In the genomic region with DNA sequence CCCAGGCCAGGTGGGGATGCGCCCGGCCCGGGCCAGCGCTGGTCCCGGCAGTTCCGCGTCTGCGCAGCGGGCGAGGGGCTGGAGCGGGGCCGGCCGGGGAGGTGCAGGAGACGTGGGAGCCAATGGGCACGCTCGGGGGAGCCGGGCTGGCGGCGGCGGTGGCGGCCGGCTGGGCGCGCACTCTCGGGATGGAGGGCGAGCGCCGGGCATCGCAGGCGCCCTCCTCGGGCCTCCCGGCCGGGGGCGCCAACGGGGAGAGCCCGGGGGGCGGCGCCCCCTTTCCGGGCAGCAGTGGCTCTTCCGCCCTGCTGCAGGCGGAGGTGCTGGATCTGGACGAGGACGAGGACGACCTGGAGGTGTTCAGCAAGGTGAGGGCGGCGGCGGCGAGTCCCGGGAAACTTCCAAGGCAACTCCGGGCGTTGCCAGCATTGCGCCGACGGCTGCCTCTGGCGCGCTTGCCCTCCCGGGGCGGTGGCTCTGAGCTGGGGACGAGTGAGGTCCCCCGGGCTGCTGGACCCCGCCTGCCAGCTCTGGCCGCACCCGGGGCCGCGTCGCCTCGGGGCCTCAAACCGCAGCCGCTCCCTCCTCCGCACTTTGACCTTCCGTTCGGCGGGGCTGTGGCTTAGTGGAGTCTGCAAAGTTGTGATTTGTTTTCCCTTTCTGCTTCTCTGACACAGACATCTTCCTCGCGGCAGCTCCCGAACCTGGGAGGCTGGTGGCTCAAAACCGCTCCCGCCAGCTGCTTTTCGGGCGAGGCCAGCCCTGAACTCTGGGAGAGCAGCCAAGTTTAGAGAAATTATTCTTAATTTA, we compare ENCODE assay signal across 9 cellular contexts. TPM values are rescaled to one million over a fixed set of nuclear protein-coding genes. Genes with fewer than 3 reads are reported as not detected.
DNase-seq lines count a peak whose midpoint lies in the region; ATAC-seq, FAIRE-seq and TF ChIP-seq lines count a peak whose summit lies in the region.
"Had no signal": no experiment of that assay in that cellular context is flagged by ENCODE, and none has a peak within 500 bp of the region (broad histone marks: within the 10 kb centered on the region; RNA-seq: fewer than 3 reads in every experiment).

Gene SNX7 (plus strand): TSS at position 178 of the 810 bp plus-strand sequence. CDS start 11 bp downstream, at position 189.

- H3K27me3 ChIP-seq in layer of hippocampus (ENCODE audit: control insufficient read depth, insufficient read depth, low read length): no peaks in the 10 kb centered on the region

- peak; percentile 94 for ATAC-seq in GM19452 (IDR thresholded peaks at IDR 0.05; ENCODE audit: unreplicated experiment)

- no peak for FAIRE-seq in D721Med (lab: Jason Lieb, UNC)

- H3K27ac ChIP-seq in SK-N-MC (no peak within 1 kb of the TSS), layer of hippocampus (ENCODE audit: low read depth, low read length) (peak within 1 kb of the TSS; percentile 52)

- no peaks in the 10 kb centered on the region for H3K36me3 ChIP-seq in SK-N-MC (ENCODE audit: insufficient read depth, low read length)

- H3K9me3 ChIP-seq in SK-N-MC (ENCODE audit: low read depth, low read length): no peaks in the 10 kb centered on the region

- peak within 1 kb of the TSS; percentile 86 for H3K4me3 ChIP-seq in SK-N-MC

- H3K9ac ChIP-seq in SK-N-MC (ENCODE audit: insufficient read length): peak within 1 kb of the TSS; percentile 61

- peak; percentile 34 for DNase-seq in D721Med (ENCODE audit: insufficient read length, low spot score)
- peak; percentile 87 for DNase-seq in HK-2 (ENCODE audit: unreplicated experiment)
- DNase-seq in SK-N-MC (ENCODE audit: low read depth, low spot score): no peak
- peak; percentile 40 to 84 for DNase-seq in dermis microvascular lymphatic vessel endothelial cell (ENCODE audit: low read depth in 2 of 2)
- peak; percentile 35 for DNase-seq in smooth muscle cell of the brain vasculature (ENCODE audit: low read depth, low spot score)
- DNase-seq in activated gamma-delta T cell treated with Interleukin-2 at 50 U/mL for 16 hours: no peak

- peak; percentile 7 for TF ChIP-seq CTCF in D721Med (IDR thresholded peaks at IDR 0.05; ENCODE audit: insufficient read depth, missing control alignments)

RNA-seq across cellular contexts. Expression of gene SNX7, which starts in this region (rescaled TPM):
- total RNA-seq in dermis microvascular lymphatic vessel endothelial cell: 24.5 and 28.6 TPM in 2 replicates
- total RNA-seq: activated CD8-positive, alpha-beta memory T cell treated with anti-CD3 and anti-CD28 coated beads for 36 hours had no signal

Comparison
In these comparisons a context has a peak if more than half of its experiments do, and no peak if none do; other contexts are left out.
1. DNase-seq: peak in D721Med (single experiment), HK-2 (single experiment), dermis microvascular lymphatic vessel endothelial cell (2 of 2) and smooth muscle cell of the brain vasculature (single experiment); none in SK-N-MC (single experiment) and activated gamma-delta T cell treated with Interleukin-2 at 50 U/mL for 16 hours (single experiment).